ENCODE assay signal across 1 cellular context in genomic region chr11:128735935-128736610, GRCh38.
TF ChIP-seq lines count a peak whose summit lies in the region.

No MANE protein-coding gene starts in this region.

TF ChIP-seq in GM12878, 131 proteins besides CTCF, POLR2A, EP300 and RAD21 (continued from another document and continues in another):
- TF ChIP-seq SIX5 (IDR thresholded peaks at IDR 0.05; ENCODE audit: low read depth, low read length, severe bottlenecking) (no peak), ATF7 (IDR thresholded peaks at IDR 0.05; ENCODE audit: low read depth) (no peak), RCOR1 (conservative IDR thresholded peaks at IDR 0.05; ENCODE audit: low read depth, low read length) (no peak), PAX8 (IDR thresholded peaks at IDR 0.05) (no peak), NFXL1 (IDR thresholded peaks at IDR 0.05; ENCODE audit: borderline replicate concordance) (no peak), NR2C2 (IDR thresholded peaks at IDR 0.05; ENCODE audit: borderline replicate concordance, control insufficient read depth, insufficient read length, low read depth) (no peak), TCF12 (IDR thresholded peaks at IDR 0.05; ENCODE audit: low read depth, low read length) (no peak), HSF1 (IDR thresholded peaks at IDR 0.05; ENCODE audit: low read depth, low read length) (no peak), CEBPZ (IDR thresholded peaks at IDR 0.05; ENCODE audit: low read depth, low read length) (no peak), RUNX3 (IDR thresholded peaks at IDR 0.05; ENCODE audit: low read length) (no peak; the same call in 1 of the 2 replicates), BMI1 (IDR thresholded peaks at IDR 0.05; ENCODE audit: borderline replicate concordance) (no peak), CEBPB (IDR thresholded peaks at IDR 0.05; ENCODE audit: borderline replicate concordance in 1 of 2, low read depth in 2 of 2, low read length in 2 of 2) (no peak), CREM (IDR thresholded peaks at IDR 0.05; ENCODE audit: low read depth) (no peak), PAX5 (IDR thresholded peaks at IDR 0.05; ENCODE audit: borderline replicate concordance, low read depth, low read length) (peak; percentile 14; the same call in 1 of the 2 replicates), HDAC6 (IDR thresholded peaks at IDR 0.05; ENCODE audit: unreplicated experiment) (no peak), DPF2 (IDR thresholded peaks at IDR 0.05) (peak; percentile 30; the same call in 1 of the 2 replicates), FOXK2 (IDR thresholded peaks at IDR 0.05) (no peak), KLF5 (IDR thresholded peaks at IDR 0.05; ENCODE audit: partially characterized antibody) (no peak), SREBF1 (IDR thresholded peaks at IDR 0.05; ENCODE audit: low read length) (no peak), GABPA (IDR thresholded peaks at IDR 0.05; ENCODE audit: low read depth) (no peak), POU2F2 (IDR thresholded peaks at IDR 0.05; ENCODE audit: borderline replicate concordance, low read depth, low read length) (no peak), USF2 (IDR thresholded peaks at IDR 0.05; ENCODE audit: borderline replicate concordance, low read depth, low read length) (no peak), SMARCA5 (IDR thresholded peaks at IDR 0.05) (no peak), EGR1 (IDR thresholded peaks at IDR 0.05; ENCODE audit: borderline replicate concordance in 1 of 2, low read depth in 2 of 2, low read length in 2 of 2) (peak in 1 of 2 experiments; percentile 56; a peak in 1 of 3 replicates), POLR2AphosphoS2 (IDR thresholded peaks at IDR 0.05; ENCODE audit: low read depth, low read length) (no peak), IKZF2 (IDR thresholded peaks at IDR 0.05) (peak; percentile 21 to 42; a peak in 2 of 4 replicates), SMC3 (IDR thresholded peaks at IDR 0.05; ENCODE audit: borderline replicate concordance, low read length) (no peak), YY1 (IDR thresholded peaks at IDR 0.05; ENCODE audit: low read depth, low read length) (no peak), JUNB (IDR thresholded peaks at IDR 0.05) (no peak)
- TF ChIP-seq, protein P1, sequence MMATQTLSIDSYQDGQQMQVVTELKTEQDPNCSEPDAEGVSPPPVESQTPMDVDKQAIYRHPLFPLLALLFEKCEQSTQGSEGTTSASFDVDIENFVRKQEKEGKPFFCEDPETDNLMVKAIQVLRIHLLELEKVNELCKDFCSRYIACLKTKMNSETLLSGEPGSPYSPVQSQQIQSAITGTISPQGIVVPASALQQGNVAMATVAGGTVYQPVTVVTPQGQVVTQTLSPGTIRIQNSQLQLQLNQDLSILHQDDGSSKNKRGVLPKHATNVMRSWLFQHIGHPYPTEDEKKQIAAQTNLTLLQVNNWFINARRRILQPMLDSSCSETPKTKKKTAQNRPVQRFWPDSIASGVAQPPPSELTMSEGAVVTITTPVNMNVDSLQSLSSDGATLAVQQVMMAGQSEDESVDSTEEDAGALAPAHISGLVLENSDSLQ (IDR thresholded peaks at IDR 0.05) = no peak
- TF ChIP-seq, protein P2, sequence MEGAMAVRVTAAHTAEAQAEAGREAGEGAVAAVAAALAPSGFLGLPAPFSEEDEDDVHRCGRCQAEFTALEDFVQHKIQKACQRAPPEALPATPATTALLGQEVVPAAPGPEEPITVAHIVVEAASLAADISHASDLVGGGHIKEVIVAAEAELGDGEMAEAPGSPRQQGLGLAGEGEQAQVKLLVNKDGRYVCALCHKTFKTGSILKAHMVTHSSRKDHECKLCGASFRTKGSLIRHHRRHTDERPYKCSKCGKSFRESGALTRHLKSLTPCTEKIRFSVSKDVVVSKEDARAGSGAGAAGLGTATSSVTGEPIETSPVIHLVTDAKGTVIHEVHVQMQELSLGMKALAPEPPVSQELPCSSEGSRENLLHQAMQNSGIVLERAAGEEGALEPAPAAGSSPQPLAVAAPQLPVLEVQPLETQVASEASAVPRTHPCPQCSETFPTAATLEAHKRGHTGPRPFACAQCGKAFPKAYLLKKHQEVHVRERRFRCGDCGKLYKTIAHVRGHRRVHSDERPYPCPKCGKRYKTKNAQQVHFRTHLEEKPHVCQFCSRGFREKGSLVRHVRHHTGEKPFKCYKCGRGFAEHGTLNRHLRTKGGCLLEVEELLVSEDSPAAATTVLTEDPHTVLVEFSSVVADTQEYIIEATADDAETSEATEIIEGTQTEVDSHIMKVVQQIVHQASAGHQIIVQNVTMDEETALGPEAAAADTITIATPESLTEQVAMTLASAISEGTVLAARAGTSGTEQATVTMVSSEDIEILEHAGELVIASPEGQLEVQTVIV (IDR thresholded peaks at IDR 0.05; ENCODE audit: borderline replicate concordance, partially characterized antibody) = no peak
- TF ChIP-seq, protein P3, sequence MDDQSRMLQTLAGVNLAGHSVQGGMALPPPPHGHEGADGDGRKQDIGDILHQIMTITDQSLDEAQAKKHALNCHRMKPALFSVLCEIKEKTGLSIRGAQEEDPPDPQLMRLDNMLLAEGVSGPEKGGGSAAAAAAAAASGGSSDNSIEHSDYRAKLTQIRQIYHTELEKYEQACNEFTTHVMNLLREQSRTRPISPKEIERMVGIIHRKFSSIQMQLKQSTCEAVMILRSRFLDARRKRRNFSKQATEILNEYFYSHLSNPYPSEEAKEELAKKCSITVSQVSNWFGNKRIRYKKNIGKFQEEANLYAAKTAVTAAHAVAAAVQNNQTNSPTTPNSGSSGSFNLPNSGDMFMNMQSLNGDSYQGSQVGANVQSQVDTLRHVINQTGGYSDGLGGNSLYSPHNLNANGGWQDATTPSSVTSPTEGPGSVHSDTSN (IDR thresholded peaks at IDR 0.05; ENCODE audit: insufficient replicate concordance, low read depth, low read length) = peak; percentile 58
- TF ChIP-seq, protein P4, sequence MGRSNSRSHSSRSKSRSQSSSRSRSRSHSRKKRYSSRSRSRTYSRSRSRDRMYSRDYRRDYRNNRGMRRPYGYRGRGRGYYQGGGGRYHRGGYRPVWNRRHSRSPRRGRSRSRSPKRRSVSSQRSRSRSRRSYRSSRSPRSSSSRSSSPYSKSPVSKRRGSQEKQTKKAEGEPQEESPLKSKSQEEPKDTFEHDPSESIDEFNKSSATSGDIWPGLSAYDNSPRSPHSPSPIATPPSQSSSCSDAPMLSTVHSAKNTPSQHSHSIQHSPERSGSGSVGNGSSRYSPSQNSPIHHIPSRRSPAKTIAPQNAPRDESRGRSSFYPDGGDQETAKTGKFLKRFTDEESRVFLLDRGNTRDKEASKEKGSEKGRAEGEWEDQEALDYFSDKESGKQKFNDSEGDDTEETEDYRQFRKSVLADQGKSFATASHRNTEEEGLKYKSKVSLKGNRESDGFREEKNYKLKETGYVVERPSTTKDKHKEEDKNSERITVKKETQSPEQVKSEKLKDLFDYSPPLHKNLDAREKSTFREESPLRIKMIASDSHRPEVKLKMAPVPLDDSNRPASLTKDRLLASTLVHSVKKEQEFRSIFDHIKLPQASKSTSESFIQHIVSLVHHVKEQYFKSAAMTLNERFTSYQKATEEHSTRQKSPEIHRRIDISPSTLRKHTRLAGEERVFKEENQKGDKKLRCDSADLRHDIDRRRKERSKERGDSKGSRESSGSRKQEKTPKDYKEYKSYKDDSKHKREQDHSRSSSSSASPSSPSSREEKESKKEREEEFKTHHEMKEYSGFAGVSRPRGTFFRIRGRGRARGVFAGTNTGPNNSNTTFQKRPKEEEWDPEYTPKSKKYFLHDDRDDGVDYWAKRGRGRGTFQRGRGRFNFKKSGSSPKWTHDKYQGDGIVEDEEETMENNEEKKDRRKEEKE (IDR thresholded peaks at IDR 0.05) = no peak
- TF ChIP-seq, protein P5, sequence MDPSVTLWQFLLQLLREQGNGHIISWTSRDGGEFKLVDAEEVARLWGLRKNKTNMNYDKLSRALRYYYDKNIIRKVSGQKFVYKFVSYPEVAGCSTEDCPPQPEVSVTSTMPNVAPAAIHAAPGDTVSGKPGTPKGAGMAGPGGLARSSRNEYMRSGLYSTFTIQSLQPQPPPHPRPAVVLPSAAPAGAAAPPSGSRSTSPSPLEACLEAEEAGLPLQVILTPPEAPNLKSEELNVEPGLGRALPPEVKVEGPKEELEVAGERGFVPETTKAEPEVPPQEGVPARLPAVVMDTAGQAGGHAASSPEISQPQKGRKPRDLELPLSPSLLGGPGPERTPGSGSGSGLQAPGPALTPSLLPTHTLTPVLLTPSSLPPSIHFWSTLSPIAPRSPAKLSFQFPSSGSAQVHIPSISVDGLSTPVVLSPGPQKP (IDR thresholded peaks at IDR 0.05; ENCODE audit: low read depth, low read length) = no peak
- TF ChIP-seq, protein P6, sequence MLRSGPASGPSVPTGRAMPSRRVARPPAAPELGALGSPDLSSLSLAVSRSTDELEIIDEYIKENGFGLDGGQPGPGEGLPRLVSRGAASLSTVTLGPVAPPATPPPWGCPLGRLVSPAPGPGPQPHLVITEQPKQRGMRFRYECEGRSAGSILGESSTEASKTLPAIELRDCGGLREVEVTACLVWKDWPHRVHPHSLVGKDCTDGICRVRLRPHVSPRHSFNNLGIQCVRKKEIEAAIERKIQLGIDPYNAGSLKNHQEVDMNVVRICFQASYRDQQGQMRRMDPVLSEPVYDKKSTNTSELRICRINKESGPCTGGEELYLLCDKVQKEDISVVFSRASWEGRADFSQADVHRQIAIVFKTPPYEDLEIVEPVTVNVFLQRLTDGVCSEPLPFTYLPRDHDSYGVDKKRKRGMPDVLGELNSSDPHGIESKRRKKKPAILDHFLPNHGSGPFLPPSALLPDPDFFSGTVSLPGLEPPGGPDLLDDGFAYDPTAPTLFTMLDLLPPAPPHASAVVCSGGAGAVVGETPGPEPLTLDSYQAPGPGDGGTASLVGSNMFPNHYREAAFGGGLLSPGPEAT (IDR thresholded peaks at IDR 0.05; ENCODE audit: low read depth) = no peak
- TF ChIP-seq, protein P7, sequence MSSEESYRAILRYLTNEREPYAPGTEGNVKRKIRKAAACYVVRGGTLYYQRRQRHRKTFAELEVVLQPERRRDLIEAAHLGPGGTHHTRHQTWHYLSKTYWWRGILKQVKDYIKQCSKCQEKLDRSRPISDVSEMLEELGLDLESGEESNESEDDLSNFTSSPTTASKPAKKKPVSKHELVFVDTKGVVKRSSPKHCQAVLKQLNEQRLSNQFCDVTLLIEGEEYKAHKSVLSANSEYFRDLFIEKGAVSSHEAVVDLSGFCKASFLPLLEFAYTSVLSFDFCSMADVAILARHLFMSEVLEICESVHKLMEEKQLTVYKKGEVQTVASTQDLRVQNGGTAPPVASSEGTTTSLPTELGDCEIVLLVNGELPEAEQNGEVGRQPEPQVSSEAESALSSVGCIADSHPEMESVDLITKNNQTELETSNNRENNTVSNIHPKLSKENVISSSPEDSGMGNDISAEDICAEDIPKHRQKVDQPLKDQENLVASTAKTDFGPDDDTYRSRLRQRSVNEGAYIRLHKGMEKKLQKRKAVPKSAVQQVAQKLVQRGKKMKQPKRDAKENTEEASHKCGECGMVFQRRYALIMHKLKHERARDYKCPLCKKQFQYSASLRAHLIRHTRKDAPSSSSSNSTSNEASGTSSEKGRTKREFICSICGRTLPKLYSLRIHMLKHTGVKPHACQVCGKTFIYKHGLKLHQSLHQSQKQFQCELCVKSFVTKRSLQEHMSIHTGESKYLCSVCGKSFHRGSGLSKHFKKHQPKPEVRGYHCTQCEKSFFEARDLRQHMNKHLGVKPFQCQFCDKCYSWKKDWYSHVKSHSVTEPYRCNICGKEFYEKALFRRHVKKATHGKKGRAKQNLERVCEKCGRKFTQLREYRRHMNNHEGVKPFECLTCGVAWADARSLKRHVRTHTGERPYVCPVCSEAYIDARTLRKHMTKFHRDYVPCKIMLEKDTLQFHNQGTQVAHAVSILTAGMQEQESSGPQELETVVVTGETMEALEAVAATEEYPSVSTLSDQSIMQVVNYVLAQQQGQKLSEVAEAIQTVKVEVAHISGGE (CRISPR knock-in tag; IDR thresholded peaks at IDR 0.05) = no peak
